17 cellular contexts compared by ENCODE assay signal in genomic region chr19:45005787-45006186, GRCh38. TPM values are rescaled to one million over a fixed set of nuclear protein-coding genes. Genes with fewer than 3 reads are reported as not detected.
"Had no signal": no experiment of that assay in that cellular context is flagged by ENCODE, and none has a peak within 500 bp of the region (broad histone marks: within the 10 kb centered on the region; RNA-seq: fewer than 3 reads in every experiment).

No MANE protein-coding gene starts in this region.

- H3K27me3 ChIP-seq: cardiac muscle cell, gastrocnemius medialis, heart right ventricle, left lung, right atrium auricular region, upper lobe of right lung had no signal

- ATAC-seq: activated naive CD8-positive, alpha-beta T cell treated with anti-CD3 and anti-CD28 coated beads, Interleukin-2, amount 50 U/mL, for 24 hours; gastrocnemius medialis; heart right ventricle; left lung; upper lobe of right lung had no signal

- H3K27ac ChIP-seq: cardiac muscle cell, epithelial cell of prostate, gastrocnemius medialis, heart right ventricle, left lung, parathyroid adenoma, right atrium auricular region, upper lobe of right lung had no signal

- H3K9me3 ChIP-seq: gastrocnemius medialis, heart right ventricle, left lung, right atrium auricular region, upper lobe of right lung had no signal

- H3K4me1 ChIP-seq: parathyroid adenoma had no signal

- H3K36me3 ChIP-seq: cardiac muscle cell, right atrium auricular region had no signal

- H3K27me3 Mint-ChIP-seq: activated naive CD8-positive, alpha-beta T cell treated with anti-CD3 and anti-CD28 coated beads, Interleukin-2, amount 50 U/mL, for 24 hours had no signal

- H3K4me3 ChIP-seq: cardiac muscle cell, gastrocnemius medialis, heart right ventricle, left lung, right atrium auricular region, smooth muscle cell, upper lobe of right lung had no signal

- H3K9ac ChIP-seq: parathyroid adenoma had no signal

- DNase-seq: activated CD4-positive, alpha-beta T cell treated with anti-CD3 and anti-CD28 coated beads, Interleukin-2, amount 50 U/mL, for 48 hours; activated naive CD4-positive, alpha-beta T cell; activated naive CD8-positive, alpha-beta T cell treated with anti-CD3 and anti-CD28 coated beads, Interleukin-2, amount 50 U/mL, for 24 hours; effector CD8-positive, alpha-beta T cell; gastrocnemius medialis; heart right ventricle; islet precursor cell; left lung; stimulated activated naive CD4-positive, alpha-beta T cell; upper lobe of right lung had no signal

- H3K27ac Mint-ChIP-seq: activated naive CD8-positive, alpha-beta T cell treated with anti-CD3 and anti-CD28 coated beads, Interleukin-2, amount 50 U/mL, for 24 hours had no signal

- H3K4me3 Mint-ChIP-seq: activated naive CD8-positive, alpha-beta T cell treated with anti-CD3 and anti-CD28 coated beads, Interleukin-2, amount 50 U/mL, for 24 hours had no signal

- H3K9me3 Mint-ChIP-seq: activated naive CD8-positive, alpha-beta T cell treated with anti-CD3 and anti-CD28 coated beads, Interleukin-2, amount 50 U/mL, for 24 hours had no signal

RNA-seq across cellular contexts. Expression of gene APOC2, which starts 59.9 kb away (rescaled TPM):
- total RNA-seq: astrocyte; cardiac muscle cell; right atrium auricular region; T-helper 2 cell treated with Interferon-gamma antibody and Interleukin-4, amounts not matched to agents 100 ng/mL and 5 ng/mL, for 36 hours had no signal
